10 cellular contexts compared by ENCODE assay signal in the genomic region with DNA sequence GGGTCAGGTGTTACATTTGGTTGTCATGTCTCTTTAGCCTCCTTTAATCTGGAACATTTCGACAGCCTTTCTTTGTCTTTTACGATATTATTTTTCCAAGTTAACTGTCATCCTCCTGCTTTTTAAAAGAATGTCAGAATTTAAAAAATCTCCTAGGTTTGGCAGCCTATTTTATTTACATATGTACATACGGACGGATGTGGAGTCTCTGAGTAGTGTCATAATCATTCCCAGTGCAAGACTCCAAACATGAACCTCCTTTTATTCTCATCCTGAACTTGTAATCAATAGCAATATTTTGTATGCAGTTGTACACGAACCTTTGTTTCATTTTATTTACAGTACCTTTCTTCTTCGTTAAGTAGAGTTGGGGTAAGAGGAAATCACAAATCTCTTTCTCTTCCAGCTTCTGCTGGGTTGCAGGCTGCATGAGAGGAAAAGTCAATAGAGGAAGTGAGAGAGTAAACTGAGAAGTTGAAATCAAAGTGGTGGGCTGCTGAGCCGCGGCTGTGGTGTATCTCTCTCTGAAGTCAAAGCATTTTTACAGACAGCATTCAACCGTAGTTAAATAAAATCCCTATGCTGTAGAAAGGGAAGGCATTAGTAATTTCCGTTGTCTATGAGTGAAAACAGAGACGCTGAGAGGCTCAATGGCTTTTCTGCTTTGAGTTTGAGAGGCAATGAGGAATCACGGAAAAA. TPM values are rescaled to one million over a fixed set of nuclear protein-coding genes. Genes with fewer than 3 reads are reported as not detected.
DNase-seq lines count a peak whose midpoint lies in the region; ATAC-seq and TF ChIP-seq lines count a peak whose summit lies in the region.
"Had no signal": no experiment of that assay in that cellular context is flagged by ENCODE, and none has a peak within 500 bp of the region (broad histone marks: within the 10 kb centered on the region; RNA-seq: fewer than 3 reads in every experiment).

No MANE protein-coding gene starts in this region.

- in situ Hi-C loops in ACHN (cut with HindIII; ENCODE audit: low pct_ligation_motif_present, low pct_unique_long_range_greater_than_20kb, low sequenced_read_pairs) = no loop called here

- H3K4me3 ChIP-seq in ovary = no peak overlapping the region
- H3K4me3 ChIP-seq in H7 (ENCODE audit: insufficient read depth, low read depth, low read length) = no peak overlapping the region

- intact Hi-C loops in ovary (cut with DNase I) = no loop called here

- no peaks in the 10 kb centered on the region for H3K9me3 ChIP-seq in ovary

- no peak for DNase-seq in activated T-cell treated with anti-CD3 and anti-CD28 coated beads, Interleukin-2, amount 50 U/mL, for 4 hours
- no peak for DNase-seq in ACHN
- DNase-seq in ovary = no peak
- DNase-seq in H7 = no peak
- no peak for DNase-seq in NCI-H2171 (lab: John Stamatoyannopoulos, UW)

- TF ChIP-seq POLR2A in ovary (IDR thresholded peaks at IDR 0.05) = no peak

- no peak overlapping the region for H3K27ac ChIP-seq in ovary
- H3K27ac ChIP-seq: epithelial cell of prostate had no signal

- H3K36me3 Mint-ChIP-seq in activated T-cell treated with anti-CD3 and anti-CD28 coated beads, Interleukin-2, amount 50 U/mL, for 4 hours (ENCODE audit: insufficient read depth) = no peaks in the 10 kb centered on the region

- no peak for TF ChIP-seq CTCF in ovary (IDR thresholded peaks at IDR 0.05)

- no peaks in the 10 kb centered on the region for H3K4me1 ChIP-seq in ovary (ENCODE audit: insufficient read depth)

- no peak for TF ChIP-seq EP300 in ovary (IDR thresholded peaks at IDR 0.05)

- H3K36me3 ChIP-seq in ovary (no peaks in the 10 kb centered on the region), H7 (replicated peaks; ENCODE audit: control insufficient read depth, insufficient read depth, low read length) (no peaks in the 10 kb centered on the region)

- no peaks in the 10 kb centered on the region for H3K27me3 Mint-ChIP-seq in activated T-cell treated with anti-CD3 and anti-CD28 coated beads, Interleukin-2, amount 50 U/mL, for 4 hours (ENCODE audit: low read depth)

- no peaks in the 10 kb centered on the region for H3K9me3 Mint-ChIP-seq in activated T-cell treated with anti-CD3 and anti-CD28 coated beads, Interleukin-2, amount 50 U/mL, for 4 hours

- WGBS in ovary, 3 donors = 36 to 58% (median 46%) methylated on average over 12 of the region's 12 CpGs

- H3K27me3 ChIP-seq in ovary = no peaks in the 10 kb centered on the region
- no peaks in the 10 kb centered on the region for H3K27me3 ChIP-seq in H7 (ENCODE audit: control insufficient read depth, insufficient read depth, low read length)

- H3K4me3 Mint-ChIP-seq in activated T-cell treated with anti-CD3 and anti-CD28 coated beads, Interleukin-2, amount 50 U/mL, for 4 hours = peak overlapping the region; percentile 70

- H3K4me1 Mint-ChIP-seq in activated T-cell treated with anti-CD3 and anti-CD28 coated beads, Interleukin-2, amount 50 U/mL, for 4 hours (ENCODE audit: low read depth) = peaks cover 23% of the 10 kb centered on the region

- peak; percentile 99 for ATAC-seq in GM18499 (IDR thresholded peaks at IDR 0.05; ENCODE audit: insufficient read depth, unreplicated experiment)
- ATAC-seq in GM21367 (IDR thresholded peaks at IDR 0.05; ENCODE audit: unreplicated experiment) = peak; percentile 98
- peak; percentile 95 for ATAC-seq in HG03469 (IDR thresholded peaks at IDR 0.05; ENCODE audit: unreplicated experiment)
- ATAC-seq in activated T-cell treated with anti-CD3 and anti-CD28 coated beads, Interleukin-2, amount 50 U/mL, for 4 hours = peak; percentile 46 to 52
- ATAC-seq: Panc1 had no signal

RNA-seq across cellular contexts. Expression of a gene that starts 53.9 kb away (rescaled TPM):
- 10 to 100 TPM; 51.7 to 56.9 (median 54.2) TPM for total RNA-seq in activated T-cell treated with anti-CD3 and anti-CD28 coated beads, Interleukin-2, amount 50 U/mL, for 4 hours
- 10 to 100 TPM; 17.2 to 30.3 (median 26.9) TPM for total RNA-seq in ovary
- 10 to 100 TPM; 10.1 to 20.0 TPM for polyA plus RNA-seq in ovary
- 8.3 and 12.7 TPM in 2 replicates for total RNA-seq in H7 (2014; rRNA removed; shearing (Covaris generic))

Comparison
In these comparisons a context has a peak if more than half of its experiments do, and no peak if none do; other contexts are left out.
1. ATAC-seq: peak in every context shown above with its lines; median percentile 99 in GM18499; 98 in GM21367; 95 in HG03469; 49 in activated T-cell treated with anti-CD3 and anti-CD28 coated beads, Interleukin-2, amount 50 U/mL, for 4 hours.